In genomic region chr6:156889469-156889868, GRCh38 we compare ENCODE assay signal across 25 cellular contexts.
DNase-seq lines count a peak whose midpoint lies in the region; ATAC-seq and TF ChIP-seq lines count a peak whose summit lies in the region.
"Had no signal": no experiment of that assay in that cellular context is flagged by ENCODE, and none has a peak within 500 bp of the region (broad histone marks: within the 10 kb centered on the region; RNA-seq: fewer than 3 reads in every experiment).

No MANE protein-coding gene starts in this region.

- ATAC-seq in left cardiac atrium (no peak), right cardiac atrium (no peak)
- ATAC-seq: activated T-helper 17 cell treated with anti-CD3 and anti-CD28 coated beads, Interleukin-2, amount 50 U/mL, for 72 hours; stimulated activated naive CD8-positive, alpha-beta T cell treated with anti-CD3 and anti-CD28 coated beads, Interleukin-15, Interleukin-2, amounts not matched to agents 100 U/mL and 50 U/mL, for 24 hours had no signal

- H3K4me3 ChIP-seq in left ventricle myocardium inferior (no peak overlapping the region), right cardiac atrium (ENCODE audit: low read length) (no peak overlapping the region), transverse colon (no peak overlapping the region)
- H3K4me3 ChIP-seq: BLaER1, breast epithelium, smooth muscle cell, testis, uterus had no signal

- 68% methylated on average over 6 of the region's 6 CpGs for WGBS in right cardiac atrium
- WGBS in transverse colon (ENCODE audit: low coverage in 1 of 2), 2 donors, result 84% methylated on average over 6 of the region's 6 CpGs; no CpG with 5 or more reads in 1 of the 2 donors

- H3K36me3 ChIP-seq in left ventricle myocardium inferior, result no peaks in the 10 kb centered on the region
- H3K36me3 ChIP-seq in transverse colon, result no peaks in the 10 kb centered on the region
- H3K36me3 ChIP-seq: breast epithelium, uterus had no signal

- no peaks in the 10 kb centered on the region for H3K27me3 ChIP-seq in left ventricle myocardium inferior (ENCODE audit: low read depth)
- H3K27me3 ChIP-seq in right cardiac atrium (ENCODE audit: control insufficient read depth, insufficient read depth), result no peaks in the 10 kb centered on the region
- no peaks in the 10 kb centered on the region for H3K27me3 ChIP-seq in transverse colon
- H3K27me3 ChIP-seq: BLaER1, breast epithelium, testis, uterus had no signal

- H3K9me3 ChIP-seq in left ventricle myocardium inferior (replicated peaks), result no peaks in the 10 kb centered on the region
- no peaks in the 10 kb centered on the region for H3K9me3 ChIP-seq in right cardiac atrium (ENCODE audit: control insufficient read depth, low read length)
- H3K9me3 ChIP-seq in transverse colon, result no peaks in the 10 kb centered on the region
- H3K9me3 ChIP-seq: BLaER1, breast epithelium, testis, uterus had no signal

- TF ChIP-seq CTCF in left ventricle myocardium inferior (IDR thresholded peaks at IDR 0.05; ENCODE audit: borderline replicate concordance) (no peak), transverse colon (IDR thresholded peaks at IDR 0.05) (no peak)

- H3K27ac ChIP-seq in left ventricle myocardium inferior (replicated peaks) (peak overlapping the region; percentile 73), right cardiac atrium (ENCODE audit: low read length) (peak overlapping the region; percentile 12), transverse colon (no peak overlapping the region)
- H3K27ac ChIP-seq: BLaER1, breast epithelium, testis, uterus, VCaP had no signal

- TF ChIP-seq EP300 in transverse colon (IDR thresholded peaks at IDR 0.05; ENCODE audit: low read depth), result no peak

- TF ChIP-seq POLR2A in transverse colon (IDR thresholded peaks at IDR 0.05), result no peak

- intact Hi-C loops in left ventricle myocardium inferior (cut with micrococcal nuclease), result no loop called here
- intact Hi-C loops in left cardiac atrium (cut with DNase I), result no loop called here
- intact Hi-C loops in right cardiac atrium (cut with DNase I), result loop anchor here in 1 of 4 donors (10.0 kb wide), 1 partner anchor 125 kb away; no protein-coding TSS in a partner anchor
- intact Hi-C loops in posterior cingulate gyrus (cut with DNase I), result loop anchor here (10.0 kb wide), 1 partner anchor 285 kb away; no protein-coding TSS in a partner anchor
- intact Hi-C loops in transverse colon (cut with DNase I; ENCODE audit: low total_unique reads), result no loop called here

- in situ Hi-C loops in transverse colon (cut with MboI; ENCODE audit: low pct_ligation_motif_present in 1 of 4, low pct_unique_long_range_greater_than_20kb in 1 of 4, low sequenced_read_pairs in 3 of 4), result no loop called here

- H3K4me1 ChIP-seq in left ventricle myocardium inferior, result peaks cover 79% of the 10 kb centered on the region
- H3K4me1 ChIP-seq in right cardiac atrium (ENCODE audit: control insufficient read depth, insufficient read depth, low read length), result peaks cover 17% of the 10 kb centered on the region
- peaks cover 0 to 13% (median 0%) of the 10 kb centered on the region in 4 donors for H3K4me1 ChIP-seq in transverse colon

- DNase-seq in left ventricle myocardium inferior (no peak), left cardiac atrium (no peak), NCI-H526 (lab: John Stamatoyannopoulos, UW) (peak; percentile 52 to 65), right cardiac atrium (no peak), amniotic stem cell (lab: John Stamatoyannopoulos, UW) (no peak), posterior cingulate gyrus (no peak), transverse colon (no peak)
- DNase-seq: ACHN; activated CD4-positive, alpha-beta T cell treated with anti-CD3 and anti-CD28 coated beads for 4 hours; activated naive CD4-positive, alpha-beta T cell treated with anti-CD3 and anti-CD28 coated beads, Interleukin-2, amount 50 U/mL, for 16 hours; amygdala; DMS153; H7; Kasumi-1; kidney glomerular epithelial cell; NCI-H1694 treated with DMSO at 0.1 percent for 48 hours; stimulated activated naive CD8-positive, alpha-beta T cell treated with anti-CD3 and anti-CD28 coated beads, Interleukin-15, Interleukin-2, amounts not matched to agents 100 U/mL and 50 U/mL, for 24 hours; T1000; testis; uterus had no signal

Comparison
In these comparisons a context has a peak if more than half of its experiments do, and no peak if none do; other contexts are left out.
1. DNase-seq: peak in NCI-H526 (2 of 2); none in left ventricle myocardium inferior (single experiment), left cardiac atrium (single experiment), right cardiac atrium (0 of 3), amniotic stem cell (single experiment), posterior cingulate gyrus (0 of 10) and transverse colon (single experiment).
2. H3K27ac ChIP-seq: peak in left ventricle myocardium inferior (single experiment) and right cardiac atrium (single experiment); none in transverse colon (0 of 4).